ENCODE assay signal across 10 cellular contexts in genomic region chr6:111761783-111762312, GRCh38.
DNase-seq lines count a peak whose midpoint lies in the region; ATAC-seq and TF ChIP-seq lines count a peak whose summit lies in the region.
"Had no signal": no experiment of that assay in that cellular context is flagged by ENCODE, and none has a peak within 500 bp of the region (broad histone marks: within the 10 kb centered on the region; RNA-seq: fewer than 3 reads in every experiment).

No MANE protein-coding gene starts in this region.

- H3K27me3 Mint-ChIP-seq in activated naive CD8-positive, alpha-beta T cell treated with anti-CD3 and anti-CD28 coated beads, Interleukin-2, amount 10 ng/mL, durations not matched to agents 7 days and 5 days, result no peaks in the 10 kb centered on the region

- no peak overlapping the region for H3K4me3 ChIP-seq in skin epidermis

- no peak for TF ChIP-seq CTCF in GM13976 (IDR thresholded peaks at IDR 0.05; ENCODE audit: borderline replicate concordance, control extremely low read depth, extremely low read depth, insufficient read depth, missing control alignments)

- peak overlapping the region; percentile 94 for H3K27ac Mint-ChIP-seq in activated naive CD8-positive, alpha-beta T cell treated with anti-CD3 and anti-CD28 coated beads, Interleukin-2, amount 10 ng/mL, durations not matched to agents 7 days and 5 days

- H3K9me3 Mint-ChIP-seq in activated naive CD8-positive, alpha-beta T cell treated with anti-CD3 and anti-CD28 coated beads, Interleukin-2, amount 10 ng/mL, durations not matched to agents 7 days and 5 days, result no peaks in the 10 kb centered on the region

- H3K4me1 Mint-ChIP-seq in activated naive CD8-positive, alpha-beta T cell treated with anti-CD3 and anti-CD28 coated beads, Interleukin-2, amount 10 ng/mL, durations not matched to agents 7 days and 5 days, result peaks cover 88% of the 10 kb centered on the region

- peak overlapping the region in 16 of 21 experiments; percentile 18 to 94 (median 58) for H3K27ac ChIP-seq in skin epidermis

- DNase-seq in Kasumi-1 (lab: John Stamatoyannopoulos, UW) (peak; percentile 13 to 27), D341Med (ENCODE audit: low spot score) (no peak), GM13976 (ENCODE audit: low spot score) (no peak)
- no peak for DNase-seq in activated naive CD8-positive, alpha-beta T cell treated with anti-CD3 and anti-CD28 coated beads, Interleukin-2, amount 10 ng/mL, durations not matched to agents 7 days and 5 days
- DNase-seq in activated CD4-positive, CD25-positive, alpha-beta regulatory T cell (lab: John Stamatoyannopoulos, UW), result no peak
- DNase-seq: cortex of kidney, NCI-H524 treated with DMSO at 0.1 percent for 48 hours had no signal

- H3K36me3 Mint-ChIP-seq in activated naive CD8-positive, alpha-beta T cell treated with anti-CD3 and anti-CD28 coated beads, Interleukin-2, amount 10 ng/mL, durations not matched to agents 7 days and 5 days, result peaks cover 17% of the 10 kb centered on the region

- peak overlapping the region; percentile 84 for H3K4me3 Mint-ChIP-seq in activated naive CD8-positive, alpha-beta T cell treated with anti-CD3 and anti-CD28 coated beads, Interleukin-2, amount 10 ng/mL, durations not matched to agents 7 days and 5 days

- in situ Hi-C loops in GM13976 (cut with MboI; ENCODE audit: low sequenced_read_pairs, unreplicated experiment), result no loop called here

- POLR2A ChIA-PET in activated naive CD8-positive, alpha-beta T cell treated with anti-CD3 and anti-CD28 coated beads, Interleukin-2, amount 10 ng/mL, durations not matched to agents 7 days and 5 days (lab: Charles Lee), result interaction anchor here (0.6 to 1.8 kb wide), 5 partner anchors 9 to 279 kb away, joined by 3 to 6 read pairs (median 3); partner anchors contain the start of gene REV3L

- ATAC-seq in GM19395 (IDR thresholded peaks at IDR 0.05; ENCODE audit: unreplicated experiment) (peak; percentile 67), GM18517 (IDR thresholded peaks at IDR 0.05; ENCODE audit: unreplicated experiment) (no peak)
- no peak for ATAC-seq in activated naive CD8-positive, alpha-beta T cell treated with anti-CD3 and anti-CD28 coated beads, Interleukin-2, amount 10 ng/mL, durations not matched to agents 7 days and 5 days (ENCODE audit: low read depth)

Comparison
In these comparisons a context has a peak if more than half of its experiments do, and no peak if none do; other contexts are left out.
1. DNase-seq: peak in Kasumi-1 (2 of 2); none in activated naive CD8-positive, alpha-beta T cell treated with anti-CD3 and anti-CD28 coated beads, Interleukin-2, amount 10 ng/mL, durations not matched to agents 7 days and 5 days (single experiment), activated CD4-positive, CD25-positive, alpha-beta regulatory T cell (0 of 4), D341Med (single experiment) and GM13976 (single experiment).